8 cellular contexts compared by ENCODE assay signal in the genomic region with DNA sequence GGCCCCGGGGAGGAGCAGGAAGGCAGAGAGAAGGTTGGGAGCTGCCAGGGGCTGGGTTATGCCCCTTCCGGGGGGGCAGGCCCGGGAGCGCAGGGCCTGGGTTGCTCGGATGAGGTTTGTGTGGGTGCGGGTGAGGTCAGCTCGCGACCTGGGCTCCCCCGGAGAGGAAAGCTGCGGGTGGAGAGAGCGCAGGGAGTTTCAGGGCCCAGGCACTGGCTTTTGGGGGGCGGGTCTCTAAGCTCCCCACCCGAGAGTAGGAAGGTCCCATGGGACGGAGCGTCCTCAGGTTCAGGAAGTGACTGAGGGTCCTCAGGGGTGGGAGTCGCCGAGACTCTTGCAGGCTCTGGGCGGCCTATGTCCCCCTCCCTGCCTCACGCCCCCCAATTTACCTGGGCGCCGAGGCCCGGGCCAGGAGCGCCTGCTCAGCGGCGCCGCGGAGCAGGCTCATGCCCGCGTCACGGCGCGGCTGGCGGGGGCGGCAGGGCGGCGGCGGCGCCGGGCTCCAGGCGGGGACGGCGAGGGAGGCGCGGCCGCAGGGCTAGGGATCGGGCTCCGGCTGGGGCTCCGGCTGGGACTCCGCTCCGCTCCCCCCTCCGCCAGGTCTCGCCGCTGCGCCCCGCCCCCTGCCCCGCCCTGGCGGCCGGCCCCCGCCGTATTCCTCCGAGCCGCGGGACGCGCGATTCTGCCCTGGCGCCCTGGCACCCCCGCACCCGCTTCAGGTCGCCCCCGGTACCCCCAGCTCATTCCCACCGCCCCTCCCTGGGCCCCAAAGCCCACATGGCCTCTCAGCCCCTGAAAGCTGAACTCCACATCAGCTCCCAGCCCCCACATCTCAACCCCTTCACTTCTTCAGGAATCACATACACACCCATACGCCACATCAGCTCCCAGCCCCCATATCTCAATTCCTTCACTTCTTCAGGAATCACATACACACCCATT. TPM values are rescaled to one million over a fixed set of nuclear protein-coding genes. Genes with fewer than 3 reads are reported as not detected.
DNase-seq lines count a peak whose midpoint lies in the region; ATAC-seq and TF ChIP-seq lines count a peak whose summit lies in the region.

A gene (minus strand): TSS at position 578 of the 942 bp plus-strand sequence. CDS start 6,986 bp downstream, outside the sequence.

- H3K27me3 Mint-ChIP-seq in T-helper 17 cell = no peaks in the 10 kb centered on the region

- H3K36me3 Mint-ChIP-seq in T-helper 17 cell (ENCODE audit: low read depth) = no peaks in the 10 kb centered on the region

- intact Hi-C loops in left ventricle myocardium superior (cut with micrococcal nuclease) = no loop called here

- H3K4me1 ChIP-seq in KMS-11 (ENCODE audit: low read depth, poor library complexity, severe bottlenecking) (peaks cover 42% of the 10 kb centered on the region), urinary bladder (ENCODE audit: insufficient read depth) (no peaks in the 10 kb centered on the region)

- H3K27ac ChIP-seq in KMS-11 (peak within 1 kb of the TSS; percentile 50), urinary bladder (ENCODE audit: low read depth) (peak within 1 kb of the TSS; percentile 55)

- no peaks in the 10 kb centered on the region for H4K20me1 ChIP-seq in KMS-11 (ENCODE audit: insufficient read depth)

- DNase-seq in DMS53 treated with DMSO at 0.1 percent for 48 hours (lab: John Stamatoyannopoulos, UW; ENCODE audit: unreplicated experiment) = peak; percentile 55
- peak; percentile 72 to 81 (median 76) for DNase-seq in T-helper 17 cell
- DNase-seq in amniotic stem cell (lab: John Stamatoyannopoulos, UW) = peak; percentile 67
- DNase-seq in left ventricle myocardium superior = peak; percentile 91
- no peak for DNase-seq in pulmonary artery endothelial cell (ENCODE audit: low read depth, low spot score)

- no peaks in the 10 kb centered on the region for H3K27me3 ChIP-seq in KMS-11 (ENCODE audit: insufficient read depth, low read depth)

- H3K4me2 ChIP-seq in KMS-11 = peak within 1 kb of the TSS; percentile 94

- H3K4me3 ChIP-seq in KMS-11 (IDR thresholded peaks at IDR 0.05; ENCODE audit: insufficient read depth, low read depth, low read length) (no peak within 1 kb of the TSS), urinary bladder (ENCODE audit: low read depth, low read length) (peak within 1 kb of the TSS; percentile 85)

- no peak for TF ChIP-seq CTCF in KMS-11 (conservative IDR thresholded peaks at IDR 0.05; ENCODE audit: low read depth, low read length)

- peak within 1 kb of the TSS; percentile 43; the same call in 1 of the 2 replicates for H3K9ac ChIP-seq in KMS-11

- H3K4me3 Mint-ChIP-seq in T-helper 17 cell = peak within 1 kb of the TSS; percentile 91

- ATAC-seq in GM21576 (IDR thresholded peaks at IDR 0.05; ENCODE audit: unreplicated experiment) (peak; percentile 83), T-helper 17 cell (peak; percentile 96), left ventricle myocardium superior (peak; percentile 97)

- H3K79me2 ChIP-seq in KMS-11 (ENCODE audit: insufficient read depth, low read depth) = no peaks in the 10 kb centered on the region

- H3K36me3 ChIP-seq in KMS-11 (ENCODE audit: insufficient read depth) = no peaks in the 10 kb centered on the region
- H3K36me3 ChIP-seq in urinary bladder (ENCODE audit: insufficient read depth) = no peaks in the 10 kb centered on the region

- H3K27ac Mint-ChIP-seq in T-helper 17 cell = no peak within 1 kb of the TSS

- peaks cover 11% of the 10 kb centered on the region for H3K4me1 Mint-ChIP-seq in T-helper 17 cell

- no peaks in the 10 kb centered on the region for H3K9me3 ChIP-seq in T-helper 17 cell (ENCODE audit: control insufficient read depth, low read length, poor library complexity, severe bottlenecking)

- H2AFZ ChIP-seq in KMS-11 (ENCODE audit: low read depth) = peak within 1 kb of the TSS; percentile 81

- 1% methylated on average over 73 of the region's 73 CpGs for WGBS in urinary bladder

RNA-seq across cellular contexts. Expression of the gene that starts here (rescaled TPM):
- total RNA-seq in T-helper 17 cell = 1 to 10 TPM; 1.8 to 2.6 TPM
- 9.1 TPM for total RNA-seq in left ventricle myocardium superior
- total RNA-seq in pulmonary artery endothelial cell = 26.8 and 29.7 TPM in 2 replicates
- 11.8 TPM for total RNA-seq in urinary bladder
- polyA plus RNA-seq in urinary bladder = 21.3 TPM
